ENCODE assay signal across 17 cellular contexts in the genomic region with DNA sequence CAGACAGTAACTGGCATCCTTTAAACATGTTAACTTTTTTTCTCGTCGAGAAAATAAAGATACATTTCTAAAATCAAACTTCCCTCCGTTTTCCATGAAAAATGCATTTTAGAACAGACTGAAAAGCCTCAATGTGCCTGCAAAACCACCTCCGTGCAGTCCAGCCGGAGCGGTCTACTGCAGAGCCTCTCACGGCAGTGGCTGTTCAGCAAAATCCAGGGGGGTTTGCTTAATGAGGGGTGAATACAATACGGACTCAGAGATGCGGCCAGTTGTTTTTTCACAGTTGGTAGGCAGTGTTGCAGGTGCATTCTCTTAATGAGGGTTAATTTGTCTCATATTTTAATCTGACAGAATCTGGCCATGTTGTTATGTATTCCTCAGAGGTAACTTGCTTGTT.
A peak's percentile ranks its signal among the peaks of the same experiment; 100 is the strongest.
DNase-seq lines count a peak whose midpoint lies in the region; ATAC-seq, FAIRE-seq and TF ChIP-seq lines count a peak whose summit lies in the region.
"Had no signal": no experiment of that assay in that cellular context is flagged by ENCODE, and none has a peak within 500 bp of the region (broad histone marks: within the 10 kb centered on the region; RNA-seq: fewer than 3 reads in every experiment).

No MANE protein-coding gene starts in this region.

- FAIRE-seq in pancreas (lab: Jason Lieb, UNC): no peak

- DNase-seq in NCI-H1092 treated with DMSO at 0.1 percent for 48 hours (lab: John Stamatoyannopoulos, UW): peak; percentile 20
- peak; percentile 74 for DNase-seq in NCI-H526 treated with DMSO at 0.1 percent for 48 hours (lab: John Stamatoyannopoulos, UW)
- peak; percentile 21 for DNase-seq in glutamatergic neuron
- no peak for DNase-seq in sciatic nerve (ENCODE audit: low spot score)
- no peak for DNase-seq in stimulated activated CD4-positive, alpha-beta T cell treated with anti-CD3 and anti-CD28 coated beads, Interleukin-2, amount 100 ng/mL, for 48 hours
- DNase-seq in pancreas: no peak
- DNase-seq: CD4-positive, CD25-positive, alpha-beta regulatory T cell; DMS79 treated with DMSO at 0.1 percent for 48 hours; H7; KG1; NCI-H187; NCI-H2171; NCI-H345; SIG-M5; SK-N-SH had no signal

- no peaks in the 10 kb centered on the region for H3K9me3 ChIP-seq in pancreas
- H3K9me3 ChIP-seq: SK-N-SH had no signal

- no peaks in the 10 kb centered on the region for H3K27me3 Mint-ChIP-seq in glutamatergic neuron (ENCODE audit: unreplicated experiment)

- no peak overlapping the region for H3K4me3 ChIP-seq in pancreas

- H3K4me1 Mint-ChIP-seq in glutamatergic neuron (ENCODE audit: low read depth, unreplicated experiment): peaks cover 2% of the 10 kb centered on the region
- H3K4me1 Mint-ChIP-seq: CD4-positive, CD25-positive, alpha-beta regulatory T cell had no signal

- intact Hi-C loops in sciatic nerve (cut with DNase I) (no loop called here), pancreas (cut with DNase I) (no loop called here)

- no peak overlapping the region for H3K27ac Mint-ChIP-seq in glutamatergic neuron (ENCODE audit: unreplicated experiment)
- H3K27ac Mint-ChIP-seq: CD4-positive, CD25-positive, alpha-beta regulatory T cell had no signal

- H3K36me3 ChIP-seq in pancreas: no peaks in the 10 kb centered on the region

- no peaks in the 10 kb centered on the region for H3K27me3 ChIP-seq in pancreas

- no peak overlapping the region for H3K4me3 Mint-ChIP-seq in glutamatergic neuron (ENCODE audit: unreplicated experiment)
- H3K4me3 Mint-ChIP-seq: CD4-positive, CD25-positive, alpha-beta regulatory T cell had no signal

- H3K4me1 ChIP-seq in pancreas: no peaks in the 10 kb centered on the region

- no peaks in the 10 kb centered on the region for H3K9me3 Mint-ChIP-seq in glutamatergic neuron (ENCODE audit: unreplicated experiment)
- H3K9me3 Mint-ChIP-seq: CD4-positive, CD25-positive, alpha-beta regulatory T cell had no signal

- 70 to 84% methylated on average over 9 of the region's 9 CpGs for WGBS in pancreas, 2 donors

- H3K36me3 Mint-ChIP-seq in glutamatergic neuron (ENCODE audit: unreplicated experiment): no peaks in the 10 kb centered on the region
- H3K36me3 Mint-ChIP-seq: CD4-positive, CD25-positive, alpha-beta regulatory T cell had no signal

- ATAC-seq in sciatic nerve (peak; percentile 58), GM21528 (IDR thresholded peaks at IDR 0.05; ENCODE audit: low FRiP score, unreplicated experiment) (no peak), pancreas (no peak)
- ATAC-seq: Panc1 had no signal

- no peak overlapping the region for H3K27ac ChIP-seq in pancreas

- TF ChIP-seq CTCF in glutamatergic neuron (IDR thresholded peaks at IDR 0.05; ENCODE audit: partially characterized antibody, unreplicated experiment) (no peak), pancreas (IDR thresholded peaks at IDR 0.05) (no peak)

Comparison
In these comparisons a context has a peak if more than half of its experiments do, and no peak if none do; other contexts are left out.
1. DNase-seq: peak in NCI-H1092 treated with DMSO at 0.1 percent for 48 hours (single experiment), NCI-H526 treated with DMSO at 0.1 percent for 48 hours (single experiment) and glutamatergic neuron (single experiment); none in sciatic nerve (single experiment), stimulated activated CD4-positive, alpha-beta T cell treated with anti-CD3 and anti-CD28 coated beads, Interleukin-2, amount 100 ng/mL, for 48 hours (0 of 2) and pancreas (0 of 6).